25 cellular contexts compared by ENCODE assay signal in the genomic region with DNA sequence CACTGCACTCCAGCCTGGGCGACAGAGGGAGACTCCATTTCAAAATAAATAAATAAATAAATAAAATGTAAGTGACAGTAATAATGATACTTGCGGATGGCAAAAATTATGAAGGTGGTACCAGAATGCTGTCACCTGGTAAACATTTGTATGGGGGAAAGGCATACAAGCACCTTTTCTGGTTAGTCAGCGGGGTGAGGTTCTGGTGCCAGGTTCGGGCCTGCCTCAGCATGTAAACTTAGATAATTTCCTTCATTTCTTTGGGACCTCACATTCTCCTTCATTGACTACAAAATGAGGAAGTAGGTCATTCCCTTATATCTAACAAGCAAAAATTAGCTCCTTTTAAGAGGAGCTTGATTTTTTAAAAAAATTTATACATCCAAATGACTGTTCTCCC. TPM values are rescaled to one million over a fixed set of nuclear protein-coding genes. Genes with fewer than 3 reads are reported as not detected.
"Had no signal": no experiment of that assay in that cellular context is flagged by ENCODE, and none has a peak within 500 bp of the region (broad histone marks: within the 10 kb centered on the region; RNA-seq: fewer than 3 reads in every experiment).

No MANE protein-coding gene starts in this region.

- H3K9me3 ChIP-seq: esophagus muscularis mucosa, gastroesophageal sphincter, upper lobe of left lung had no signal

- H3K4me3 ChIP-seq: esophagus muscularis mucosa, gastroesophageal sphincter, upper lobe of left lung had no signal

- H3K4me3 Mint-ChIP-seq: activated CD4-positive, alpha-beta T cell treated with anti-CD3 and anti-CD28 coated beads, Interleukin-2, amount 10 ng/mL, durations not matched to agents 7 days and 5 days; activated CD8-positive, alpha-beta T cell treated with anti-CD3 and anti-CD28 coated beads, Interleukin-2, amount 10 ng/mL, durations not matched to agents 7 days and 5 days; brain; T-cell had no signal

- H3K27me3 ChIP-seq: esophagus muscularis mucosa, gastroesophageal sphincter, upper lobe of left lung had no signal

- ATAC-seq: activated CD8-positive, alpha-beta T cell treated with anti-CD3 and anti-CD28 coated beads, Interleukin-2, amount 10 ng/mL, durations not matched to agents 7 days and 5 days; activated naive CD4-positive, alpha-beta T cell treated with anti-CD3 and anti-CD28 coated beads, Interleukin-2, amount 50 U/mL, for 72 hours; gastroesophageal sphincter; left cardiac atrium; right cardiac atrium; stimulated activated naive CD8-positive, alpha-beta T cell treated with anti-CD3 and anti-CD28 coated beads, Interleukin-15, Interleukin-2, amounts not matched to agents 100 U/mL and 50 U/mL, for 24 hours; T-cell had no signal

- DNase-seq: activated CD4-positive, alpha-beta T cell treated with anti-CD3 and anti-CD28 coated beads, Interleukin-2, amount 10 ng/mL, durations not matched to agents 7 days and 5 days; activated CD8-positive, alpha-beta T cell treated with anti-CD3 and anti-CD28 coated beads, Interleukin-2, amount 10 ng/mL, durations not matched to agents 7 days and 5 days; aorta; central memory CD4-positive, alpha-beta T cell; dermis blood vessel endothelial cell; effector CD8-positive, alpha-beta T cell; head of caudate nucleus; hypothalamus; left cardiac atrium; mesenchymal stem cell; right cardiac atrium; stimulated activated CD4-positive, alpha-beta T cell treated with anti-CD3 and anti-CD28 coated beads, Interleukin-4, amount 100 ng/mL, for 24 hours; stimulated activated naive CD8-positive, alpha-beta T cell treated with anti-CD3 and anti-CD28 coated beads, Interleukin-15, Interleukin-2, amounts not matched to agents 100 U/mL and 50 U/mL, for 24 hours; T-cell; T-helper 9 cell; upper lobe of left lung had no signal

- H3K27ac ChIP-seq: esophagus muscularis mucosa, gastroesophageal sphincter, parathyroid adenoma, upper lobe of left lung had no signal

- H3K9me3 Mint-ChIP-seq: activated CD4-positive, alpha-beta T cell treated with anti-CD3 and anti-CD28 coated beads, Interleukin-2, amount 10 ng/mL, durations not matched to agents 7 days and 5 days; activated naive CD4-positive, alpha-beta T cell treated with anti-CD3 and anti-CD28 coated beads, Interleukin-2, amount 50 U/mL, for 72 hours; brain; T-cell had no signal

- H3K27me3 Mint-ChIP-seq: activated CD4-positive, alpha-beta T cell treated with anti-CD3 and anti-CD28 coated beads, Interleukin-2, amount 10 ng/mL, durations not matched to agents 7 days and 5 days; brain; T-cell had no signal

- H3K27ac Mint-ChIP-seq: activated CD4-positive, alpha-beta T cell treated with anti-CD3 and anti-CD28 coated beads, Interleukin-2, amount 10 ng/mL, durations not matched to agents 7 days and 5 days; activated CD8-positive, alpha-beta T cell treated with anti-CD3 and anti-CD28 coated beads, Interleukin-2, amount 10 ng/mL, durations not matched to agents 7 days and 5 days; brain; T-cell had no signal

RNA-seq across cellular contexts. Expression of a gene that starts 38.1 kb away (rescaled TPM):
- total RNA-seq: activated CD4-positive, alpha-beta T cell treated with anti-CD3 and anti-CD28 coated beads, Interleukin-2, amount 10 ng/mL, durations not matched to agents 7 days and 5 days; activated CD8-positive, alpha-beta T cell treated with anti-CD3 and anti-CD28 coated beads, Interleukin-2, amount 10 ng/mL, durations not matched to agents 7 days and 5 days; activated naive CD4-positive, alpha-beta T cell treated with anti-CD3 and anti-CD28 coated beads, Interleukin-2, amount 50 U/mL, for 72 hours; aorta; dermis blood vessel endothelial cell; esophagus muscularis mucosa; left cardiac atrium; mononuclear cell; myocyte; pulmonary artery endothelial cell; right cardiac atrium; T-cell had no signal
- polyA plus RNA-seq: neural cell, right cardiac atrium had no signal
